18 cellular contexts compared by ENCODE assay signal in the genomic region with DNA sequence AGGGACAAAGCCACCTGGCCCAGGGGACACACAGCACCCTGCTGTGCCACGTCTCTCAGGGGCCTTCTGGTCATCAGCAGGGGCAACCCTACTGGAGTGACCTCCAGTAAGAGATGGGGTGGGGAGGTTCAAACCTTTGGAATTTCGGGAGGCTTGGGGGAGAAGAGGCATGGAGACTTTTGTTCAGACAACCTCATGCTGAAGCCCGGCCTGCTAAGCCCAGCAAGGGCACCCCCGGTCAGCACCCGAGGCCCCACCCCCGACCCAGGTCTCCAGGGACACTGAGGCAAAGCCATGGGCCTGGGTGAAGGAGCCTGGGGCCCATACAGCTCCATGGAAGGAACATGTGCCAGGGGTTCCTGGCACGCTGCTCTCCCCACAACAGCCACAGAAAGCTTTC.
"Had no signal": no experiment of that assay in that cellular context is flagged by ENCODE, and none has a peak within 500 bp of the region (broad histone marks: within the 10 kb centered on the region; RNA-seq: fewer than 3 reads in every experiment).

No MANE protein-coding gene starts in this region.

- H3K4me1 ChIP-seq: upper lobe of right lung, vagina had no signal

- H3K27me3 Mint-ChIP-seq: dendritic cell treated with granulocyte-macrophage colony-stimulating factor and Interleukin-4, amounts not matched to agents 40 ng/mL and 50 ng/mL, for 4 days; effector memory CD8-positive, alpha-beta T cell; stimulated activated naive CD8-positive, alpha-beta T cell treated with anti-CD3 and anti-CD28 coated beads, Interleukin-15, Interleukin-2, amounts not matched to agents 100 ng/mL and 50 ng/mL, for 24 hours had no signal

- H3K4me1 Mint-ChIP-seq: nephron progenitor cell had no signal

- H3K9me3 ChIP-seq: esophagus squamous epithelium, neutrophil, tibial artery, upper lobe of right lung, vagina had no signal

- H3K27ac ChIP-seq: esophagus squamous epithelium, neutrophil, tibial artery, upper lobe of right lung, vagina had no signal

- H3K4me3 ChIP-seq: esophagus squamous epithelium, lung, smooth muscle cell, tibial artery, upper lobe of right lung, vagina had no signal

- ATAC-seq: effector memory CD8-positive, alpha-beta T cell; stimulated activated effector memory CD8-positive, alpha-beta T cell treated with anti-CD3 and anti-CD28 coated beads, Interleukin-12 subunit alpha, Interleukin-12 subunit beta, amount 100 ng/mL, for 72 hours; upper lobe of right lung had no signal

- H3K4me3 Mint-ChIP-seq: dendritic cell treated with granulocyte-macrophage colony-stimulating factor and Interleukin-4, amounts not matched to agents 40 ng/mL and 50 ng/mL, for 4 days; effector memory CD8-positive, alpha-beta T cell; immature natural killer cell; nephron progenitor cell; stimulated activated effector memory CD8-positive, alpha-beta T cell treated with anti-CD3 and anti-CD28 coated beads, Interleukin-12 subunit alpha, Interleukin-12 subunit beta, amount 100 ng/mL, for 72 hours; stimulated activated naive CD8-positive, alpha-beta T cell treated with anti-CD3 and anti-CD28 coated beads, Interleukin-15, Interleukin-2, amounts not matched to agents 100 ng/mL and 50 ng/mL, for 24 hours had no signal

- H3K9me3 Mint-ChIP-seq: effector memory CD8-positive, alpha-beta T cell; immature natural killer cell; stimulated activated effector memory CD8-positive, alpha-beta T cell treated with anti-CD3 and anti-CD28 coated beads, Interleukin-12 subunit alpha, Interleukin-12 subunit beta, amount 100 ng/mL, for 72 hours; stimulated activated naive CD8-positive, alpha-beta T cell treated with anti-CD3 and anti-CD28 coated beads, Interleukin-15, Interleukin-2, amounts not matched to agents 100 ng/mL and 50 ng/mL, for 24 hours had no signal

- DNase-seq: effector memory CD8-positive, alpha-beta T cell; esophagus squamous epithelium; foreskin fibroblast; immature natural killer cell; mesenchymal stem cell; midbrain; nephron progenitor cell; stimulated activated CD4-positive, alpha-beta T cell treated with anti-CD3 and anti-CD28 coated beads, Interleukin-4, amount 100 ng/mL, for 1 hour; stimulated activated CD8-positive, alpha-beta memory T cell treated with anti-CD3 and anti-CD28 coated beads, Interleukin-4, amount 100 ng/mL, for 48 hours; tibial artery; upper lobe of right lung had no signal

- H3K27ac Mint-ChIP-seq: dendritic cell treated with granulocyte-macrophage colony-stimulating factor and Interleukin-4, amounts not matched to agents 40 ng/mL and 50 ng/mL, for 4 days; effector memory CD8-positive, alpha-beta T cell; immature natural killer cell; nephron progenitor cell; stimulated activated effector memory CD8-positive, alpha-beta T cell treated with anti-CD3 and anti-CD28 coated beads, Interleukin-12 subunit alpha, Interleukin-12 subunit beta, amount 100 ng/mL, for 72 hours; stimulated activated naive CD8-positive, alpha-beta T cell treated with anti-CD3 and anti-CD28 coated beads, Interleukin-15, Interleukin-2, amounts not matched to agents 100 ng/mL and 50 ng/mL, for 24 hours had no signal

- H3K27me3 ChIP-seq: esophagus squamous epithelium, neutrophil, tibial artery, upper lobe of right lung, vagina had no signal
